Comparison of ENCODE assay signal across 11 cellular contexts in the genomic region with DNA sequence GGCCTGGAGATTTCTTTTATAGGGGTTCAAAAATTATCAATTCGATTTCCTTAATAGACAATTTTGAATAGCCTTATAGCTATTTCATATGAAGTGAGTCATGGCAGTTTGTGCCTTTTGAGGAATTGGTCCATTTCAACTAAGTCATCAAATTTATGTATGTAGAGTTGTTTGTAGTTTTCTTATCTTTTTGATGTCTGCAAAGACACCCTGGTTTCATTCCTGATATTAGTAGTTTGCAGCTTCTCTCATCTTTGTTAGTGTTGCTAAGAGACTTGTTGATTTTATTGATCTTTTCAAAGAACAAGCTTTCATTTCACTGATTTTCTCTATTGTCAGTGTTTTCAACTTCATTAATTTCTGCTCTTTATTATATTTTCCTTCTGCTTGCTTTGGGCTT.
"Had no signal": no experiment of that assay in that cellular context is flagged by ENCODE, and none has a peak within 500 bp of the region (broad histone marks: within the 10 kb centered on the region; RNA-seq: fewer than 3 reads in every experiment).

No MANE protein-coding gene starts in this region.

- H3K4me3 Mint-ChIP-seq: neural progenitor cell had no signal

- H3K27ac Mint-ChIP-seq: neural progenitor cell had no signal

- H3K4me3 ChIP-seq: colonic mucosa, lower lobe of right lung, neural progenitor cell, thoracic aorta had no signal

- ATAC-seq: esophagus mucosa, left cardiac atrium, sciatic nerve had no signal

- DNase-seq: activated naive CD4-positive, alpha-beta T cell treated with anti-CD3 and anti-CD28 coated beads, Interleukin-2, amount 50 U/mL, for 16 hours; amniotic stem cell; caudate nucleus; colonic mucosa; left cardiac atrium; lower lobe of right lung; T1000 had no signal

- H3K27me3 ChIP-seq: colonic mucosa, neural progenitor cell had no signal

- H3K36me3 ChIP-seq: colonic mucosa, neural progenitor cell, thoracic aorta had no signal
